11 cellular contexts compared by ENCODE assay signal in the genomic region with DNA sequence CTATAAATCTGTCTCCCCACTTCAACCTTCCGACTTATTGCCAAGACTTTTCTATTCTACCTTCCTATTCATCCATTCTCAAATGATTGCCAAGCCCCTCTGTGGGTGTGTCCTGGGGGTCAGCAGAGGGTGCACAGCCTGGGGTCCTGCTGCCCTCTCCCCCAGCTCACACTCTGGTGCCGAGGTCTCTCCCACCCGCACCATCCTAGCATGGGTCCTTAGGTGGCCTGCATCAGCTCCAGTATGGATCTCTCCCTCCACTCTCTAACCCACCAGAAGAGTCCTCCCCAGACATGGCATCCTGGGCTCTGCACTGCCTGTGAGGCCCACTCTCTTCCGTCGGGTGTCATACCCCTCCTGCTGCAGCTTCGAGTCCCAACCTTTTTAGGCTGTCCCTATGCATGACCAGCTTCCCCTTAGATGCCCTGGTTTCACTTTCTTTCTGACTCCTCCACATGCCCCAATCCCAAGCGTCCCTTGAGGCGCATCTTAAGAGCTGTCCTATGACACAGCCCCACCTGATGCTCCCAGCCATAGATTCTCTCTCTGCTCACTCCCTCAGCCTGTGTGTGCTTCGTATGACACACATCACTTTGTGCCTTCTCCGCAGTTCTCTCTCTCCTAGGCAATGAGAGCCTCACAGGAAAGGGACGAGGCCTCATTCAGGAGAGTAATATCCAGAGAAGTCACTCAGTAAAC. TPM values are rescaled to one million over a fixed set of nuclear protein-coding genes. Genes with fewer than 3 reads are reported as not detected.
DNase-seq lines count a peak whose midpoint lies in the region; ATAC-seq and TF ChIP-seq lines count a peak whose summit lies in the region.
"Had no signal": no experiment of that assay in that cellular context is flagged by ENCODE, and none has a peak within 500 bp of the region (broad histone marks: within the 10 kb centered on the region; RNA-seq: fewer than 3 reads in every experiment).

No MANE protein-coding gene starts in this region.

- H3K36me3 Mint-ChIP-seq in activated CD4-positive, alpha-beta T cell treated with anti-CD3 and anti-CD28 coated beads, Interleukin-2, amount 10 ng/mL, durations not matched to agents 24 days and 14 days (ENCODE audit: low read depth) = peaks cover 73% of the 10 kb centered on the region
- peaks cover 42 to 71% of the 10 kb centered on the region in 2 donors for H3K36me3 Mint-ChIP-seq in stimulated activated naive B cell treated with anti-CD40 and anti-IgM and Interleukin-4, amounts not matched to agents 10 μg/mL and 1 μg/mL and 100 μg/mL, for 72 hours

- H4K20me1 ChIP-seq in OCI-LY3 (ENCODE audit: insufficient read depth, low read length) (peaks cover 7% of the 10 kb centered on the region), fibroblast of lung (ENCODE audit: control insufficient read depth, extremely low read depth, insufficient read depth, low read length) (no peaks in the 10 kb centered on the region)

- H3K4me3 ChIP-seq in OCI-LY3 (ENCODE audit: low read length) = no peak overlapping the region
- no peak overlapping the region for H3K4me3 ChIP-seq in fibroblast of lung (replicated peaks in 1 of 4; ENCODE audit: control extremely low read depth in 1 of 4, insufficient read depth in 1 of 4, low read depth in 3 of 4, low read length in 4 of 4)
- H3K4me3 ChIP-seq: skin epidermis, vagina had no signal

- no peaks in the 10 kb centered on the region for H3K27me3 Mint-ChIP-seq in activated CD4-positive, alpha-beta T cell treated with anti-CD3 and anti-CD28 coated beads, Interleukin-2, amount 10 ng/mL, durations not matched to agents 24 days and 14 days
- H3K27me3 Mint-ChIP-seq in stimulated activated naive B cell treated with anti-CD40 and anti-IgM and Interleukin-4, amounts not matched to agents 10 μg/mL and 1 μg/mL and 100 μg/mL, for 72 hours = no peaks in the 10 kb centered on the region

- ATAC-seq in stimulated activated naive B cell treated with anti-CD40 and anti-IgM and Interleukin-4, amounts not matched to agents 10 μg/mL and 1 μg/mL and 100 μg/mL, for 72 hours (replicated peaks) = peak; percentile 94 to 97
- no peak for ATAC-seq in HG03280 (IDR thresholded peaks at IDR 0.05; ENCODE audit: unreplicated experiment)

- H3K9me3 Mint-ChIP-seq in activated CD4-positive, alpha-beta T cell treated with anti-CD3 and anti-CD28 coated beads, Interleukin-2, amount 10 ng/mL, durations not matched to agents 24 days and 14 days = no peaks in the 10 kb centered on the region
- H3K9me3 Mint-ChIP-seq in stimulated activated naive B cell treated with anti-CD40 and anti-IgM and Interleukin-4, amounts not matched to agents 10 μg/mL and 1 μg/mL and 100 μg/mL, for 72 hours = no peaks in the 10 kb centered on the region

- H3K9me3 ChIP-seq in OCI-LY3 (ENCODE audit: insufficient read depth, low read length) (no peaks in the 10 kb centered on the region), fibroblast of lung (ENCODE audit: control insufficient read depth, insufficient read depth, low read depth, low read length) (no peaks in the 10 kb centered on the region)
- H3K9me3 ChIP-seq: vagina had no signal

- H3K27ac Mint-ChIP-seq in activated CD4-positive, alpha-beta T cell treated with anti-CD3 and anti-CD28 coated beads, Interleukin-2, amount 10 ng/mL, durations not matched to agents 24 days and 14 days = peak overlapping the region; percentile 78
- H3K27ac Mint-ChIP-seq in stimulated activated naive B cell treated with anti-CD40 and anti-IgM and Interleukin-4, amounts not matched to agents 10 μg/mL and 1 μg/mL and 100 μg/mL, for 72 hours = peak overlapping the region; percentile 92

- H2AFZ ChIP-seq in OCI-LY3 (ENCODE audit: low read depth, low read length) (no peak overlapping the region), fibroblast of lung (ENCODE audit: low read length) (no peak overlapping the region)

- peak overlapping the region; percentile 25; the same call in 1 of the 2 replicates for H3K9ac ChIP-seq in OCI-LY3 (ENCODE audit: low read length)
- no peak overlapping the region for H3K9ac ChIP-seq in fibroblast of lung (ENCODE audit: insufficient read depth, low read length)

- intact Hi-C loops in activated CD4-positive, alpha-beta T cell treated with anti-CD3 and anti-CD28 coated beads, Interleukin-2, amount 10 ng/mL, durations not matched to agents 24 days and 14 days (cut with micrococcal nuclease) = no loop called here

- no peak overlapping the region for H3K4me3 Mint-ChIP-seq in activated CD4-positive, alpha-beta T cell treated with anti-CD3 and anti-CD28 coated beads, Interleukin-2, amount 10 ng/mL, durations not matched to agents 24 days and 14 days
- H3K4me3 Mint-ChIP-seq in stimulated activated naive B cell treated with anti-CD40 and anti-IgM and Interleukin-4, amounts not matched to agents 10 μg/mL and 1 μg/mL and 100 μg/mL, for 72 hours = peak overlapping the region; percentile 9 to 36

- H3K27me3 ChIP-seq in OCI-LY3 (ENCODE audit: low read depth, low read length) (no peaks in the 10 kb centered on the region), fibroblast of lung (ENCODE audit: control insufficient read depth, insufficient read depth, low read length) (no peaks in the 10 kb centered on the region)
- H3K27me3 ChIP-seq: vagina had no signal

- peak overlapping the region; percentile 58 for H3K27ac ChIP-seq in OCI-LY3 (ENCODE audit: low read length)
- H3K27ac ChIP-seq in fibroblast of lung (ENCODE audit: insufficient read depth, low read length) = peak overlapping the region; percentile 89
- H3K27ac ChIP-seq: vagina had no signal

- H3K4me1 Mint-ChIP-seq in activated CD4-positive, alpha-beta T cell treated with anti-CD3 and anti-CD28 coated beads, Interleukin-2, amount 10 ng/mL, durations not matched to agents 24 days and 14 days = peaks cover 29% of the 10 kb centered on the region
- H3K4me1 Mint-ChIP-seq in stimulated activated naive B cell treated with anti-CD40 and anti-IgM and Interleukin-4, amounts not matched to agents 10 μg/mL and 1 μg/mL and 100 μg/mL, for 72 hours = peaks cover 28 to 42% of the 10 kb centered on the region in 2 donors

- no peak for TF ChIP-seq CTCF in OCI-LY3 (IDR thresholded peaks at IDR 0.05; ENCODE audit: low read depth, low read length)
- TF ChIP-seq CTCF in fibroblast of lung (conservative IDR thresholded peaks at IDR 0.05 in 1 of 2, IDR thresholded peaks at IDR 0.05 in 1 of 2; ENCODE audit: low read depth in 1 of 2, low read length in 2 of 2) = no peak

- DNase-seq in activated CD4-positive, alpha-beta T cell treated with anti-CD3 and anti-CD28 coated beads, Interleukin-2, amount 10 ng/mL, durations not matched to agents 24 days and 14 days = no peak
- DNase-seq in activated CD4-positive, alpha-beta T cell treated with anti-CD3 and anti-CD28 coated beads for 4 hours = no peak
- DNase-seq in fibroblast of lung (ENCODE audit: low read depth in 2 of 2) (no peak), DMS53 treated with DMSO at 0.1 percent for 48 hours (lab: John Stamatoyannopoulos, UW; ENCODE audit: unreplicated experiment) (no peak), GDM1 (lab: John Stamatoyannopoulos, UW) (no peak)
- peak; percentile 32 for DNase-seq in stimulated activated naive B cell treated with anti-CD40 and anti-IgM and Interleukin-4, amounts not matched to agents 10 μg/mL and 1 μg/mL and 100 μg/mL, for 72 hours
- DNase-seq: activated gamma-delta T cell treated with Interleukin-2 at 50 U/mL for 16 hours had no signal

- H3K79me2 ChIP-seq in OCI-LY3 (ENCODE audit: low read length) (peaks cover 9% of the 10 kb centered on the region; the same call in 1 of the 2 replicates), fibroblast of lung (ENCODE audit: control insufficient read depth, insufficient read depth, low read length) (no peaks in the 10 kb centered on the region)

- peaks cover 78% of the 10 kb centered on the region for H3K36me3 ChIP-seq in OCI-LY3 (replicated peaks; ENCODE audit: low read depth, low read length)
- peaks cover 11% of the 10 kb centered on the region for H3K36me3 ChIP-seq in fibroblast of lung (ENCODE audit: control insufficient read depth, insufficient read depth, low read length)

- H3K4me2 ChIP-seq in OCI-LY3 (ENCODE audit: low read length) = peak overlapping the region; percentile 62
- peak overlapping the region; percentile 77 for H3K4me2 ChIP-seq in fibroblast of lung (ENCODE audit: extremely low read depth, insufficient read depth, low read length)

- H3K4me1 ChIP-seq in OCI-LY3 (ENCODE audit: low read length) (peaks cover 40% of the 10 kb centered on the region), fibroblast of lung (ENCODE audit: control insufficient read depth, extremely low read depth, insufficient read depth, low read length) (peaks cover 51% of the 10 kb centered on the region)

RNA-seq across cellular contexts. Expression of a gene that starts 43.9 kb away (rescaled TPM):
- total RNA-seq in activated CD4-positive, alpha-beta T cell treated with anti-CD3 and anti-CD28 coated beads, Interleukin-2, amount 10 ng/mL, durations not matched to agents 24 days and 14 days = 87.1 and 88.6 TPM in 2 replicates
- 30.3 and 47.9 TPM in 2 replicates for total RNA-seq in fibroblast of lung
- polyA plus RNA-seq in fibroblast of lung = 53.5 and 54.3 TPM in 2 replicates
- 35.3 and 39.9 TPM in 2 replicates for polyA plus RNA-seq in fibroblast of lung (2012)
- polyA minus RNA-seq in fibroblast of lung (ENCODE audit: low replicate concordance) = 53.2 and 56.8 TPM in 2 replicates

RNA-seq across cellular contexts. Expression of a gene that starts 46.9 kb away (rescaled TPM):
- 60.6 and 62.5 TPM in 2 replicates for total RNA-seq in activated CD4-positive, alpha-beta T cell treated with anti-CD3 and anti-CD28 coated beads, Interleukin-2, amount 10 ng/mL, durations not matched to agents 24 days and 14 days
- total RNA-seq in fibroblast of lung = 82.4 and 168 TPM in 2 replicates
- 246 and 340 TPM in 2 replicates for polyA plus RNA-seq in fibroblast of lung
- polyA plus RNA-seq in fibroblast of lung (2012) = 132 and 183 TPM in 2 replicates
- polyA minus RNA-seq in fibroblast of lung (ENCODE audit: low replicate concordance) = 302 and 374 TPM in 2 replicates

RNA-seq across cellular contexts. Expression of a gene that starts 52.2 kb away (rescaled TPM):
- total RNA-seq in activated CD4-positive, alpha-beta T cell treated with anti-CD3 and anti-CD28 coated beads, Interleukin-2, amount 10 ng/mL, durations not matched to agents 24 days and 14 days = 30.9 and 34.0 TPM in 2 replicates
- total RNA-seq in fibroblast of lung = 9.2 and 9.4 TPM in 2 replicates
- polyA plus RNA-seq in fibroblast of lung = 10.3 and 14.0 TPM in 2 replicates
- 14.8 and 17.6 TPM in 2 replicates for polyA plus RNA-seq in fibroblast of lung (2012)
- 2.2 and 6.0 TPM in 2 replicates for polyA minus RNA-seq in fibroblast of lung (ENCODE audit: low replicate concordance)
